Comparison of ENCODE assay signal across 25 cellular contexts in the genomic region with DNA sequence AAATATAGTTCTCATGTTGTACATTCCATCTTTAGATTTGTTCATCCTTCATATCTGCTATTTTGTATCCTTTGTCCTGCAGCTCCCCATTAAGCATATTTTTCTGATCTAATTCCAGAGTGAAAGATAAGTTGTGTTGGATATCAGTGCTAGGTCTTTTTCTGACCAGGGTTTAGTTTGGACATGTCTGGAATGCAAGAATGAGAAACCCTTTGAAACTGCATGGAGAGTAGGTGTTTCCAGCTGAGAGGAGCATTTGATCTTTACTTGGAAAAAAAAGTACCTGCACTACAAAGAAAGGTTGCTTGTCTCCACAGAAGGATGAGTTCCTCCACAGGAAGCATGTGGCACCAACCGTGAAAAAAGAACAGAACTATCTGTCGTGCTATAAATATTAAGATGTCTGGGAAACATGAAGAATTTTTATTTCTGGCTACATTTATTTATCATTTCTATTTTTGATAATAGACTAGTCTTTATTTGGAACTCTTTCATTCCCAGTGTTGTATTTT. TPM values are rescaled to one million over a fixed set of nuclear protein-coding genes. Genes with fewer than 3 reads are reported as not detected.
DNase-seq lines count a peak whose midpoint lies in the region; TF ChIP-seq lines count a peak whose summit lies in the region.
"Had no signal": no experiment of that assay in that cellular context is flagged by ENCODE, and none has a peak within 500 bp of the region (broad histone marks: within the 10 kb centered on the region; RNA-seq: fewer than 3 reads in every experiment).

No MANE protein-coding gene starts in this region.

- DNase-seq in G401 (ENCODE audit: low spot score) (peak; percentile 62), astrocyte of the hippocampus (ENCODE audit: low read depth, low spot score) (peak; percentile 30), epithelial cell of prostate (ENCODE audit: low read depth, low spot score) (peak; percentile 20), type B pancreatic cell (ENCODE audit: extremely low spot score, unreplicated experiment) (no peak), T-helper 9 cell (no peak), NCI-H510A (lab: John Stamatoyannopoulos, UW) (no peak), OCI-LY7 (ENCODE audit: low spot score) (no peak)
- DNase-seq: BE2C; CD4-positive, alpha-beta T cell; COR-L47; DMS 273 treated with DMSO at 0.1 percent for 48 hours; DMS79 treated with DMSO at 0.1 percent for 48 hours; H7; HFFc6; MM.1S; NCI-H1092; NCI-H1436 treated with DMSO at 0.1 percent for 48 hours; NCI-H1930; NCI-H226; NCI-H524; NCI-H774; NK-92 treated with Interleukin-12 subunit alpha and Interleukin-12 subunit beta, amount 100 ng/mL, for 24 hours had no signal

- H3K36me3 ChIP-seq in OCI-LY7 (ENCODE audit: insufficient read depth, low read length): no peaks in the 10 kb centered on the region
- H3K36me3 ChIP-seq: BE2C, SJSA1 had no signal

- H3K27ac Mint-ChIP-seq in type B pancreatic cell: peak overlapping the region; percentile 40
- H3K27ac Mint-ChIP-seq: CD4-positive, alpha-beta T cell; HFFc6 had no signal

- POLR2A ChIA-PET in OCI-LY7 (lab: Charles Lee): interaction anchor here (0.6 to 1.8 kb wide), 5 partner anchors 11 to 450 kb away, joined by 3 to 6 read pairs (median 3); no protein-coding TSS in a partner anchor

- intact Hi-C loops in OCI-LY7 (cut with micrococcal nuclease; ENCODE audit: unreplicated experiment): no loop called here

- H3K9me3 ChIP-seq in OCI-LY7 (ENCODE audit: low read length): no peaks in the 10 kb centered on the region
- H3K9me3 ChIP-seq: BE2C, SJSA1 had no signal

- no peaks in the 10 kb centered on the region for H4K20me1 ChIP-seq in OCI-LY7 (ENCODE audit: insufficient read depth, low read length)

- H3K9me2 ChIP-seq in OCI-LY7 (ENCODE audit: insufficient read depth, low read length): no peaks in the 10 kb centered on the region

- in situ Hi-C loops in G401 (cut with HindIII; ENCODE audit: low sequenced_read_pairs): no loop called here

- BruUV-seq in OCI-LY7 (replicated peaks; lab: Mats Ljungman, UMichigan): no TSS peak

- no peak overlapping the region for H2AFZ ChIP-seq in OCI-LY7 (ENCODE audit: low read length)

- no peak overlapping the region for H3K4me3 ChIP-seq in OCI-LY7 (ENCODE audit: low read depth, low read length, poor library complexity, severe bottlenecking)
- H3K4me3 ChIP-seq: GM12878, K562, SJSA1 had no signal

- TF ChIP-seq CTCF in type B pancreatic cell (conservative IDR thresholded peaks at IDR 0.05) (no peak), OCI-LY7 (conservative IDR thresholded peaks at IDR 0.05; ENCODE audit: low read length) (no peak)

- no peaks in the 10 kb centered on the region for H3K9me3 Mint-ChIP-seq in type B pancreatic cell
- H3K9me3 Mint-ChIP-seq: CD4-positive, alpha-beta T cell; HFFc6 had no signal

- H3K4me3 Mint-ChIP-seq in type B pancreatic cell: no peak overlapping the region
- H3K4me3 Mint-ChIP-seq: CD4-positive, alpha-beta T cell; HFFc6 had no signal

- H3K4me1 Mint-ChIP-seq in type B pancreatic cell (ENCODE audit: unreplicated experiment): peaks cover 22% of the 10 kb centered on the region

- no peaks in the 10 kb centered on the region for H3K79me2 ChIP-seq in OCI-LY7 (ENCODE audit: insufficient read depth, low read depth, low read length)

- H3K4me2 ChIP-seq in OCI-LY7 (ENCODE audit: low read length): no peak overlapping the region

- CTCF ChIA-PET in OCI-LY7 (lab: Charles Lee; ENCODE audit: unreplicated experiment): interaction anchor here (0.6 kb wide), 1 partner anchor 914 kb away, joined by 3 read pairs; no protein-coding TSS in a partner anchor

- no peaks in the 10 kb centered on the region for H3K36me3 Mint-ChIP-seq in type B pancreatic cell

- H3K27me3 Mint-ChIP-seq in type B pancreatic cell: no peaks in the 10 kb centered on the region
- H3K27me3 Mint-ChIP-seq: CD4-positive, alpha-beta T cell had no signal

- peaks cover 4% of the 10 kb centered on the region for H3K4me1 ChIP-seq in OCI-LY7 (ENCODE audit: insufficient read depth, low read length, poor library complexity, severe bottlenecking)
- H3K4me1 ChIP-seq: SJSA1 had no signal

- H3K27ac ChIP-seq in epithelial cell of prostate (peak overlapping the region; percentile 47), OCI-LY7 (ENCODE audit: low read depth, low read length, poor library complexity, severe bottlenecking) (no peak overlapping the region)
- H3K27ac ChIP-seq: SJSA1 had no signal

RNA-seq across cellular contexts. Expression of gene MED4, which starts 36.6 kb away (rescaled TPM):
- 32.6 and 37.9 TPM in 2 replicates for total RNA-seq in G401 (2014; rRNA removed; shearing (Covaris generic))
- total RNA-seq in type B pancreatic cell (ENCODE audit: low replicate concordance) (44.0 and 53.1 TPM in 2 replicates), OCI-LY7 (2022) (53.1 and 57.0 TPM in 2 replicates)
- 25.2 and 31.1 TPM in 2 replicates for total RNA-seq in OCI-LY7 (2014; rRNA removed; shearing (Covaris generic))

Comparison
In these comparisons a context has a peak if more than half of its experiments do, and no peak if none do; other contexts are left out.
1. DNase-seq: peak in G401 (single experiment), astrocyte of the hippocampus (single experiment) and epithelial cell of prostate (single experiment); none in type B pancreatic cell (single experiment), T-helper 9 cell (single experiment), NCI-H510A (single experiment) and OCI-LY7 (single experiment).